ENCODE assay signal across 9 cellular contexts in the genomic region with DNA sequence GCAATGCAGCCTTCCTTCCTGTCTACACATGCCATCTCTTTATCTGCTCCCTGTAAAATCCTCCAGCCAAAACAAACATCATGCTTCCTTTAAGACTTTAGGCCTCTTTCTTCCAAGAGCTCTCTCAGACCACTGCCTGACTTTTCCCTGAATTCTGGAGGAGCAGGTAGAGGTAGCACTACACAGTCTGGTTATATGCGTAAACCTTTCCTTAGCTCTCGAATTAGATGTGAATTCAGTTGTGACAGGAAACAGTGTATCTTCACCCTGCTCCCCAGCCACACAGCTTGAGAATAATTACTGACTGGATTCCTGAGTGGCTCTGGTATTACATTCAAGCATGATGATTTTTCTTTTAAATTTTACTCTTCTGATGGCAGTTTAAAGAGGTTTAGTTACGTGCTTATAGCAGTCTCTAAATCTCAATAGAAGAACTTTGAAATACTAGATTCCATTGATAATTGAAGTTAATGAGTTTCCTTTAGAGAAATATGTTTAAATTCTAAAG.
A peak's percentile ranks its signal among the peaks of the same experiment; 100 is the strongest.
DNase-seq lines count a peak whose midpoint lies in the region; ATAC-seq, FAIRE-seq and TF ChIP-seq lines count a peak whose summit lies in the region.
"Had no signal": no experiment of that assay in that cellular context is flagged by ENCODE, and none has a peak within 500 bp of the region (broad histone marks: within the 10 kb centered on the region; RNA-seq: fewer than 3 reads in every experiment).

No MANE protein-coding gene starts in this region.

- no peak overlapping the region for H2BK120ac ChIP-seq in H1 (replicated peaks; ENCODE audit: low read depth, low read length)

- H3K4me2 ChIP-seq in BLaER1 (0 out of 2 replicates have a peak overlapping the region, but pooled peaks have one; percentile 1), H1 (ENCODE audit: insufficient read depth in 1 of 2, low read depth in 2 of 2, low read length in 2 of 2) (peak overlapping the region in 1 of 2 experiments; percentile 59; a peak in 2 of 4 replicates)

- no peak overlapping the region for H3K14ac ChIP-seq in H1 (ENCODE audit: insufficient read length)

- H3K27ac ChIP-seq in BLaER1 (no peak overlapping the region), H1 (ENCODE audit: low read depth, low read length) (no peak overlapping the region), muscle layer of duodenum (ENCODE audit: low read length) (peak overlapping the region; percentile 77), small intestine (ENCODE audit: low read depth in 1 of 2, low read length in 1 of 2) (peak overlapping the region in 1 of 2 donors; percentile 77)

- POLR2A ChIA-PET in H1 (lab: Charles Lee; ENCODE audit: partially characterized antibody): interaction anchor here (1.0 kb wide), 1 partner anchor 44 kb away, joined by 3 read pairs; no protein-coding TSS in a partner anchor

- H2AFZ ChIP-seq in H1 (ENCODE audit: low read length): no peak overlapping the region

- H3K18ac ChIP-seq in H1 (ENCODE audit: extremely low read depth, low read length): no peak overlapping the region

- H3K79me1 ChIP-seq in H1 (ENCODE audit: low read depth, low read length): no peaks in the 10 kb centered on the region

- no peak overlapping the region; the same call in 1 of the 2 replicates for H2BK20ac ChIP-seq in H1 (ENCODE audit: low read length)

- H3K4me3 ChIP-seq in BLaER1 (no peak overlapping the region), MG63 (no peak overlapping the region), H1 (ENCODE audit: extremely low read depth in 1 of 4, insufficient read depth in 2 of 4, low read depth in 3 of 4, low read length in 4 of 4) (no peak overlapping the region), muscle layer of duodenum (ENCODE audit: low read depth in 1 of 2, low read length in 2 of 2) (no peak overlapping the region), small intestine (ENCODE audit: low read depth in 1 of 2, low read length in 2 of 2) (no peak overlapping the region)

- FAIRE-seq in H1 (lab: Jason Lieb, UNC): no peak
- FAIRE-seq in small intestine (lab: Jason Lieb, UNC): no peak
- FAIRE-seq: colon had no signal

- H4K8ac ChIP-seq in H1 (ENCODE audit: extremely low read depth, insufficient read depth, low read length): no peak overlapping the region

- no peak overlapping the region for H3K23ac ChIP-seq in H1 (ENCODE audit: insufficient read length)

- H3K23me2 ChIP-seq in H1 (ENCODE audit: low read depth, low read length): no peaks in the 10 kb centered on the region

- peaks cover 18% of the 10 kb centered on the region for H3K36me3 ChIP-seq in BLaER1
- peaks cover 68% of the 10 kb centered on the region for H3K36me3 ChIP-seq in MG63
- H3K36me3 ChIP-seq in H1 (ENCODE audit: control insufficient read depth in 2 of 4, insufficient read depth in 4 of 4, low read length in 3 of 4): no peaks in the 10 kb centered on the region; a peak in 1 of 8 replicates
- H3K36me3 ChIP-seq in muscle layer of duodenum (ENCODE audit: control insufficient read depth in 1 of 2, insufficient read depth in 2 of 2, low read length in 2 of 2): peaks cover 4 to 15% of the 10 kb centered on the region in 2 donors
- H3K36me3 ChIP-seq in small intestine (ENCODE audit: control insufficient read depth in 2 of 2, insufficient read depth in 2 of 2, low read length in 2 of 2): no peaks in the 10 kb centered on the region

- TF ChIP-seq EP300 in H1 (IDR thresholded peaks at IDR 0.05; ENCODE audit: borderline replicate concordance in 1 of 2, low read depth in 2 of 2, low read length in 2 of 2): no peak

- ATAC-seq in HG03460 (IDR thresholded peaks at IDR 0.05; ENCODE audit: unreplicated experiment): no peak
- no peak for ATAC-seq in GM19452 (IDR thresholded peaks at IDR 0.05; ENCODE audit: unreplicated experiment)

- WGBS in H1 (ENCODE audit: extremely low coverage in 1 of 2, insufficient coverage in 1 of 2, insufficient read length in 1 of 2, insufficient replicate concordance in 2 of 2, low coverage in 1 of 2, low lambda C conversion rate in 2 of 2, missing lambda C conversion rate in 1 of 2), 2 experiments: 78% methylated on average over 3 of the region's 3 CpGs; no CpG with 5 or more reads in 1 of the 2 experiments
- WGBS in small intestine, 3 donors: 71 to 79% (median 72%) methylated on average over 3 of the region's 3 CpGs

- H3K9me3 ChIP-seq in BLaER1 (no peaks in the 10 kb centered on the region), MG63 (peaks cover 4% of the 10 kb centered on the region), H1 (ENCODE audit: insufficient read depth in 2 of 2, low read depth in 1 of 2, low read length in 1 of 2) (no peaks in the 10 kb centered on the region), muscle layer of duodenum (ENCODE audit: control insufficient read depth in 1 of 2, low read length in 2 of 2) (no peaks in the 10 kb centered on the region), small intestine (ENCODE audit: control insufficient read depth, low read depth) (no peaks in the 10 kb centered on the region)

- no peak overlapping the region for H4K91ac ChIP-seq in H1 (replicated peaks; ENCODE audit: insufficient read length, low read length)

- no peak overlapping the region for H2BK5ac ChIP-seq in H1 (ENCODE audit: low read depth, low read length)

- H2AK5ac ChIP-seq in H1 (ENCODE audit: low read depth, low read length): 0 out of 2 replicates have a peak overlapping the region, but pooled peaks have one; percentile 18

- H3K79me2 ChIP-seq in H1 (ENCODE audit: control insufficient read depth in 1 of 2, insufficient read depth in 2 of 2, low read length in 2 of 2): peaks cover 0 to 41% of the 10 kb centered on the region in 2 experiments; a peak in 2 of 4 replicates

- TF ChIP-seq RAD21 in H1 (IDR thresholded peaks at IDR 0.05 in 1 of 2, conservative IDR thresholded peaks at IDR 0.05 in 1 of 2; ENCODE audit: low read depth in 2 of 2, low read length in 2 of 2): no peak

- TF ChIP-seq CTCF in H1 (IDR thresholded peaks at IDR 0.05; ENCODE audit: control extremely low read depth in 1 of 3, insufficient read depth in 1 of 3, low read depth in 1 of 3, low read length in 3 of 3): no peak

- H3K4me1 ChIP-seq in BLaER1 (peaks cover 15% of the 10 kb centered on the region), H1 (replicated peaks in 1 of 4; ENCODE audit: control insufficient read depth in 3 of 4, insufficient read depth in 4 of 4, low read length in 3 of 4) (peaks cover 5 to 41% (median 31%) of the 10 kb centered on the region in 4 experiments), muscle layer of duodenum (ENCODE audit: control insufficient read depth in 1 of 2, insufficient read depth in 2 of 2, low read length in 2 of 2) (peaks cover 41 to 54% of the 10 kb centered on the region in 2 donors), small intestine (ENCODE audit: control insufficient read depth in 2 of 2, insufficient read depth in 1 of 2, low read depth in 1 of 2, low read length in 1 of 2) (peaks cover 8 to 54% of the 10 kb centered on the region in 2 donors)

- no peak overlapping the region for H3K4ac ChIP-seq in H1 (replicated peaks; ENCODE audit: insufficient read length, low read depth, low read length)

- CTCF ChIA-PET in H1 (lab: Charles Lee; ENCODE audit: partially characterized antibody): interaction anchor here (0.6 to 2.0 kb wide), 7 partner anchors 17 to 193 kb away, joined by 3 to 6 read pairs (median 4); no protein-coding TSS in a partner anchor

- H2BK12ac ChIP-seq in H1 (ENCODE audit: low read depth, low read length): no peak overlapping the region

- no peak for TF ChIP-seq POLR2A in H1 (IDR thresholded peaks at IDR 0.05; ENCODE audit: control extremely low read depth in 1 of 2, low read depth in 2 of 2, low read length in 2 of 2)

- no peak overlapping the region for H4K5ac ChIP-seq in H1 (ENCODE audit: insufficient read length, low read depth, low read length)

- H2BK15ac ChIP-seq in H1 (ENCODE audit: low read length): no peak overlapping the region

- peak; percentile 47 for DNase-seq in MG63
- no peak for DNase-seq in H1 (ENCODE audit: low read depth in 1 of 2, low spot score in 2 of 2)
- DNase-seq in small intestine: no peak
- no peak for DNase-seq in SIG-M5 treated with dmso at 0.1 percent for 504 hours (lab: John Stamatoyannopoulos, UW; ENCODE audit: unreplicated experiment)

- no peaks in the 10 kb centered on the region for H3K27me3 ChIP-seq in BLaER1
- H3K27me3 ChIP-seq in MG63: no peaks in the 10 kb centered on the region
- no peaks in the 10 kb centered on the region for H3K27me3 ChIP-seq in H1 (replicated peaks in 1 of 4; ENCODE audit: control insufficient read depth in 3 of 4, extremely low read depth in 1 of 4, insufficient read depth in 3 of 4, low read length in 3 of 4)
- no peaks in the 10 kb centered on the region for H3K27me3 ChIP-seq in muscle layer of duodenum (ENCODE audit: low read depth, low read length)
- no peaks in the 10 kb centered on the region for H3K27me3 ChIP-seq in small intestine (ENCODE audit: control insufficient read depth in 2 of 2, insufficient read depth in 2 of 2, low read length in 2 of 2)

- H4K20me1 ChIP-seq in BLaER1 (no peaks in the 10 kb centered on the region), H1 (replicated peaks in 1 of 2; ENCODE audit: control insufficient read depth in 1 of 2, insufficient read depth in 2 of 2, low read length in 2 of 2) (no peaks in the 10 kb centered on the region)

- H3K9ac ChIP-seq in BLaER1: no peak overlapping the region
- H3K9ac ChIP-seq in H1 (replicated peaks in 1 of 4; ENCODE audit: extremely low read depth in 1 of 4, low read depth in 3 of 4, low read length in 3 of 4): no peak overlapping the region

- H3K56ac ChIP-seq in H1 (replicated peaks; ENCODE audit: insufficient read length, low read depth, low read length): no peak overlapping the region

TF ChIP-seq in H1, 55 proteins besides CTCF, POLR2A, EP300 and RAD21 (continues in another document):
- TF ChIP-seq POLR2AphosphoS5 (IDR thresholded peaks at IDR 0.05; ENCODE audit: low read depth, low read length) (no peak), MAX (IDR thresholded peaks at IDR 0.05) (no peak), SIRT6 (IDR thresholded peaks at IDR 0.05; ENCODE audit: low read length) (no peak), ASH2L (IDR thresholded peaks at IDR 0.05; ENCODE audit: low read length) (no peak), JUND (IDR thresholded peaks at IDR 0.05; ENCODE audit: low read length) (no peak), EZH2 (IDR thresholded peaks at IDR 0.05; ENCODE audit: low read depth, low read length, severe bottlenecking) (no peak), GTF2F1 (IDR thresholded peaks at IDR 0.05; ENCODE audit: borderline replicate concordance, low read depth, low read length) (no peak), PHF8 (conservative IDR thresholded peaks at IDR 0.05; ENCODE audit: low read depth, low read length) (no peak), SIN3A (conservative IDR thresholded peaks at IDR 0.05 in 1 of 2, IDR thresholded peaks at IDR 0.05 in 1 of 2; ENCODE audit: low read depth in 1 of 2, low read length in 2 of 2) (no peak)
